Comparison of ENCODE assay signal across 1 cellular context in the genomic region with DNA sequence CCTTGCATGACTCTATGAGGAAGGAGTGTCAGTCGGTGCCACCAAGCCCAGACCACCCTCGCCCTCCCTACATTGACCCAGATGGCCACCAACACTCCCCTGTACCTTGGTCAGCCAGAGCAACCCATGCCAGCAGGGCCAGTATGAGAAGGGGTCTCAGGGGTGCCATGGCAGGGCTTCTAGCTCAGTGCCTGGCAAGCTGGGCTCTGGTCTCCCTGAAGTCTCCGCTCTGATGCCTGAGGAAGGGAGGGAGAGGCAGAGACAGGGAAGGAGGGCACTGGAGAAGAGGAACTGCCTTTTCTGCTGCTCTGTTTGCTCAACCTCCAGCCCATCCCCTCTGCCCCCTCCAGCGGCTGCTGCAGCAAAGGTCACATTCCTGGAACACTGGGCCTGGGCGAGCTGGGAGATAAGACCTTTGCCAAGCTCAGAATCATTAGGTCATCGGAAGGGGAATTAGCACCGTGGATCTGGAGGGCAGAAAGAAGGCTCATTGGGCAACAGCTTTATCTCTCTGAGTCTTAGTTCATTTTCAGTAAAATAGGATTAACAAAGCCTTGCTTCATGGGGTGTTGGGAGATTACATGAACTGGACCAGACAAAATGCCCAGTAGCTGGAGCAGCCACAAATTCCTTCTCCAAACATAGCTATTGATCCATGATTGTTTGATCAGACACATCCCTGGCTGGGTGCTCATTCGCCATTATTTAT.
A peak's percentile ranks its signal among the peaks of the same experiment; 100 is the strongest.
TF ChIP-seq lines count a peak whose summit lies in the region.

A gene with protein sequence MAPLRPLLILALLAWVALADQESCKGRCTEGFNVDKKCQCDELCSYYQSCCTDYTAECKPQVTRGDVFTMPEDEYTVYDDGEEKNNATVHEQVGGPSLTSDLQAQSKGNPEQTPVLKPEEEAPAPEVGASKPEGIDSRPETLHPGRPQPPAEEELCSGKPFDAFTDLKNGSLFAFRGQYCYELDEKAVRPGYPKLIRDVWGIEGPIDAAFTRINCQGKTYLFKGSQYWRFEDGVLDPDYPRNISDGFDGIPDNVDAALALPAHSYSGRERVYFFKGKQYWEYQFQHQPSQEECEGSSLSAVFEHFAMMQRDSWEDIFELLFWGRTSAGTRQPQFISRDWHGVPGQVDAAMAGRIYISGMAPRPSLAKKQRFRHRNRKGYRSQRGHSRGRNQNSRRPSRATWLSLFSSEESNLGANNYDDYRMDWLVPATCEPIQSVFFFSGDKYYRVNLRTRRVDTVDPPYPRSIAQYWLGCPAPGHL (minus strand): TSS at position 273 of the 709 bp plus-strand sequence. CDS start 104 bp downstream, at position 169.

TF ChIP-seq in K562, 482 proteins besides CTCF, POLR2A, EP300 and RAD21 (continued from another document and continues in another):
- TF ChIP-seq NFATC3 (IDR thresholded peaks at IDR 0.05) (no peak), GATA2 (CRISPR knock-in tag; IDR thresholded peaks at IDR 0.05) (peak; percentile 32; the same call in 1 of the 2 replicates), HOXB6 (CRISPR knock-in tag; IDR thresholded peaks at IDR 0.05; ENCODE audit: borderline replicate concordance) (no peak), ATF7 (IDR thresholded peaks at IDR 0.05) (peak; percentile 78), PHB2 (IDR thresholded peaks at IDR 0.05; ENCODE audit: low read depth) (no peak), MTA2 (IDR thresholded peaks at IDR 0.05; ENCODE audit: low read depth) (no peak), NR2F6 (CRISPR knock-in tag; IDR thresholded peaks at IDR 0.05) (no peak), SIN3B (IDR thresholded peaks at IDR 0.05; ENCODE audit: low read depth) (no peak), HNRNPL (IDR thresholded peaks at IDR 0.05; ENCODE audit: low read depth, low read length) (no peak), MIER1 (IDR thresholded peaks at IDR 0.05; ENCODE audit: low read depth) (no peak), CXXC5 (CRISPR knock-in tag; IDR thresholded peaks at IDR 0.05) (peak; percentile 31; the same call in 1 of the 2 replicates), ARHGAP35 (IDR thresholded peaks at IDR 0.05; ENCODE audit: partially characterized antibody) (no peak), KDM1A (IDR thresholded peaks at IDR 0.05) (0 out of 4 replicates have a peak, but pooled peaks of 1 of the 2 experiments have one; percentile 29), POLR2G (IDR thresholded peaks at IDR 0.05; ENCODE audit: low read depth, low read length) (no peak), NR2C1 (IDR thresholded peaks at IDR 0.05) (no peak), NR2C1 (tag; IDR thresholded peaks at IDR 0.05) (0 out of 2 replicates have a peak, but pooled peaks have one; percentile 55), PHF8 (IDR thresholded peaks at IDR 0.05; ENCODE audit: borderline replicate concordance, low read length) (no peak), NFIC (IDR thresholded peaks at IDR 0.05) (peak; percentile 45), ZNF57 (CRISPR knock-in tag; IDR thresholded peaks at IDR 0.05) (no peak), BRCA1 (IDR thresholded peaks at IDR 0.05) (no peak), BRCA1 (CRISPR knock-in tag; IDR thresholded peaks at IDR 0.05) (no peak), POLR2H (tag; IDR thresholded peaks at IDR 0.05; ENCODE audit: low read depth) (no peak), DDX20 (tag; IDR thresholded peaks at IDR 0.05; ENCODE audit: low read depth) (no peak)
- TF ChIP-seq, protein P1, sequence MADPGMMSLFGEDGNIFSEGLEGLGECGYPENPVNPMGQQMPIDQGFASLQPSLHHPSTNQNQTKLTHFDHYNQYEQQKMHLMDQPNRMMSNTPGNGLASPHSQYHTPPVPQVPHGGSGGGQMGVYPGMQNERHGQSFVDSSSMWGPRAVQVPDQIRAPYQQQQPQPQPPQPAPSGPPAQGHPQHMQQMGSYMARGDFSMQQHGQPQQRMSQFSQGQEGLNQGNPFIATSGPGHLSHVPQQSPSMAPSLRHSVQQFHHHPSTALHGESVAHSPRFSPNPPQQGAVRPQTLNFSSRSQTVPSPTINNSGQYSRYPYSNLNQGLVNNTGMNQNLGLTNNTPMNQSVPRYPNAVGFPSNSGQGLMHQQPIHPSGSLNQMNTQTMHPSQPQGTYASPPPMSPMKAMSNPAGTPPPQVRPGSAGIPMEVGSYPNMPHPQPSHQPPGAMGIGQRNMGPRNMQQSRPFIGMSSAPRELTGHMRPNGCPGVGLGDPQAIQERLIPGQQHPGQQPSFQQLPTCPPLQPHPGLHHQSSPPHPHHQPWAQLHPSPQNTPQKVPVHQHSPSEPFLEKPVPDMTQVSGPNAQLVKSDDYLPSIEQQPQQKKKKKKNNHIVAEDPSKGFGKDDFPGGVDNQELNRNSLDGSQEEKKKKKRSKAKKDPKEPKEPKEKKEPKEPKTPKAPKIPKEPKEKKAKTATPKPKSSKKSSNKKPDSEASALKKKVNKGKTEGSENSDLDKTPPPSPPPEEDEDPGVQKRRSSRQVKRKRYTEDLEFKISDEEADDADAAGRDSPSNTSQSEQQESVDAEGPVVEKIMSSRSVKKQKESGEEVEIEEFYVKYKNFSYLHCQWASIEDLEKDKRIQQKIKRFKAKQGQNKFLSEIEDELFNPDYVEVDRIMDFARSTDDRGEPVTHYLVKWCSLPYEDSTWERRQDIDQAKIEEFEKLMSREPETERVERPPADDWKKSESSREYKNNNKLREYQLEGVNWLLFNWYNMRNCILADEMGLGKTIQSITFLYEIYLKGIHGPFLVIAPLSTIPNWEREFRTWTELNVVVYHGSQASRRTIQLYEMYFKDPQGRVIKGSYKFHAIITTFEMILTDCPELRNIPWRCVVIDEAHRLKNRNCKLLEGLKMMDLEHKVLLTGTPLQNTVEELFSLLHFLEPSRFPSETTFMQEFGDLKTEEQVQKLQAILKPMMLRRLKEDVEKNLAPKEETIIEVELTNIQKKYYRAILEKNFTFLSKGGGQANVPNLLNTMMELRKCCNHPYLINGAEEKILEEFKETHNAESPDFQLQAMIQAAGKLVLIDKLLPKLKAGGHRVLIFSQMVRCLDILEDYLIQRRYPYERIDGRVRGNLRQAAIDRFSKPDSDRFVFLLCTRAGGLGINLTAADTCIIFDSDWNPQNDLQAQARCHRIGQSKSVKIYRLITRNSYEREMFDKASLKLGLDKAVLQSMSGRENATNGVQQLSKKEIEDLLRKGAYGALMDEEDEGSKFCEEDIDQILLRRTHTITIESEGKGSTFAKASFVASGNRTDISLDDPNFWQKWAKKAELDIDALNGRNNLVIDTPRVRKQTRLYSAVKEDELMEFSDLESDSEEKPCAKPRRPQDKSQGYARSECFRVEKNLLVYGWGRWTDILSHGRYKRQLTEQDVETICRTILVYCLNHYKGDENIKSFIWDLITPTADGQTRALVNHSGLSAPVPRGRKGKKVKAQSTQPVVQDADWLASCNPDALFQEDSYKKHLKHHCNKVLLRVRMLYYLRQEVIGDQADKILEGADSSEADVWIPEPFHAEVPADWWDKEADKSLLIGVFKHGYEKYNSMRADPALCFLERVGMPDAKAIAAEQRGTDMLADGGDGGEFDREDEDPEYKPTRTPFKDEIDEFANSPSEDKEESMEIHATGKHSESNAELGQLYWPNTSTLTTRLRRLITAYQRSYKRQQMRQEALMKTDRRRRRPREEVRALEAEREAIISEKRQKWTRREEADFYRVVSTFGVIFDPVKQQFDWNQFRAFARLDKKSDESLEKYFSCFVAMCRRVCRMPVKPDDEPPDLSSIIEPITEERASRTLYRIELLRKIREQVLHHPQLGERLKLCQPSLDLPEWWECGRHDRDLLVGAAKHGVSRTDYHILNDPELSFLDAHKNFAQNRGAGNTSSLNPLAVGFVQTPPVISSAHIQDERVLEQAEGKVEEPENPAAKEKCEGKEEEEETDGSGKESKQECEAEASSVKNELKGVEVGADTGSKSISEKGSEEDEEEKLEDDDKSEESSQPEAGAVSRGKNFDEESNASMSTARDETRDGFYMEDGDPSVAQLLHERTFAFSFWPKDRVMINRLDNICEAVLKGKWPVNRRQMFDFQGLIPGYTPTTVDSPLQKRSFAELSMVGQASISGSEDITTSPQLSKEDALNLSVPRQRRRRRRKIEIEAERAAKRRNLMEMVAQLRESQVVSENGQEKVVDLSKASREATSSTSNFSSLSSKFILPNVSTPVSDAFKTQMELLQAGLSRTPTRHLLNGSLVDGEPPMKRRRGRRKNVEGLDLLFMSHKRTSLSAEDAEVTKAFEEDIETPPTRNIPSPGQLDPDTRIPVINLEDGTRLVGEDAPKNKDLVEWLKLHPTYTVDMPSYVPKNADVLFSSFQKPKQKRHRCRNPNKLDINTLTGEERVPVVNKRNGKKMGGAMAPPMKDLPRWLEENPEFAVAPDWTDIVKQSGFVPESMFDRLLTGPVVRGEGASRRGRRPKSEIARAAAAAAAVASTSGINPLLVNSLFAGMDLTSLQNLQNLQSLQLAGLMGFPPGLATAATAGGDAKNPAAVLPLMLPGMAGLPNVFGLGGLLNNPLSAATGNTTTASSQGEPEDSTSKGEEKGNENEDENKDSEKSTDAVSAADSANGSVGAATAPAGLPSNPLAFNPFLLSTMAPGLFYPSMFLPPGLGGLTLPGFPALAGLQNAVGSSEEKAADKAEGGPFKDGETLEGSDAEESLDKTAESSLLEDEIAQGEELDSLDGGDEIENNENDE (IDR thresholded peaks at IDR 0.05; ENCODE audit: low read depth, low read length) = no peak
- TF ChIP-seq, protein P2, sequence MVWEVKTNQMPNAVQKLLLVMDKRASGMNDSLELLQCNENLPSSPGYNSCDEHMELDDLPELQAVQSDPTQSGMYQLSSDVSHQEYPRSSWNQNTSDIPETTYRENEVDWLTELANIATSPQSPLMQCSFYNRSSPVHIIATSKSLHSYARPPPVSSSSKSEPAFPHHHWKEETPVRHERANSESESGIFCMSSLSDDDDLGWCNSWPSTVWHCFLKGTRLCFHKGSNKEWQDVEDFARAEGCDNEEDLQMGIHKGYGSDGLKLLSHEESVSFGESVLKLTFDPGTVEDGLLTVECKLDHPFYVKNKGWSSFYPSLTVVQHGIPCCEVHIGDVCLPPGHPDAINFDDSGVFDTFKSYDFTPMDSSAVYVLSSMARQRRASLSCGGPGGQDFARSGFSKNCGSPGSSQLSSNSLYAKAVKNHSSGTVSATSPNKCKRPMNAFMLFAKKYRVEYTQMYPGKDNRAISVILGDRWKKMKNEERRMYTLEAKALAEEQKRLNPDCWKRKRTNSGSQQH (CRISPR knock-in tag; IDR thresholded peaks at IDR 0.05) = no peak
- TF ChIP-seq, protein P3, sequence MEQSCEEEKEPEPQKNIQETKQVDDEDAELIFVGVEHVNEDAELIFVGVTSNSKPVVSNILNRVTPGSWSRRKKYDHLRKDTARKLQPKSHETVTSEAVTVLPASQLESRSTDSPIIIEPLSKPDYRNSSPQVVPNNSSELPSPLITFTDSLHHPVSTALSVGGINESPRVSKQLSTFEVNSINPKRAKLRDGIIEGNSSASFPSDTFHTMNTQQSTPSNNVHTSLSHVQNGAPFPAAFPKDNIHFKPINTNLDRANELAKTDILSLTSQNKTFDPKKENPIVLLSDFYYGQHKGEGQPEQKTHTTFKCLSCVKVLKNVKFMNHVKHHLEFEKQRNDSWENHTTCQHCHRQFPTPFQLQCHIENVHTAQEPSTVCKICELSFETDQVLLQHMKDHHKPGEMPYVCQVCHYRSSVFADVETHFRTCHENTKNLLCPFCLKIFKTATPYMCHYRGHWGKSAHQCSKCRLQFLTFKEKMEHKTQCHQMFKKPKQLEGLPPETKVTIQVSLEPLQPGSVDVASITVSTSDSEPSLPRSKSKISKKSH (CRISPR knock-in tag; IDR thresholded peaks at IDR 0.05) = no peak
- TF ChIP-seq, protein P4, sequence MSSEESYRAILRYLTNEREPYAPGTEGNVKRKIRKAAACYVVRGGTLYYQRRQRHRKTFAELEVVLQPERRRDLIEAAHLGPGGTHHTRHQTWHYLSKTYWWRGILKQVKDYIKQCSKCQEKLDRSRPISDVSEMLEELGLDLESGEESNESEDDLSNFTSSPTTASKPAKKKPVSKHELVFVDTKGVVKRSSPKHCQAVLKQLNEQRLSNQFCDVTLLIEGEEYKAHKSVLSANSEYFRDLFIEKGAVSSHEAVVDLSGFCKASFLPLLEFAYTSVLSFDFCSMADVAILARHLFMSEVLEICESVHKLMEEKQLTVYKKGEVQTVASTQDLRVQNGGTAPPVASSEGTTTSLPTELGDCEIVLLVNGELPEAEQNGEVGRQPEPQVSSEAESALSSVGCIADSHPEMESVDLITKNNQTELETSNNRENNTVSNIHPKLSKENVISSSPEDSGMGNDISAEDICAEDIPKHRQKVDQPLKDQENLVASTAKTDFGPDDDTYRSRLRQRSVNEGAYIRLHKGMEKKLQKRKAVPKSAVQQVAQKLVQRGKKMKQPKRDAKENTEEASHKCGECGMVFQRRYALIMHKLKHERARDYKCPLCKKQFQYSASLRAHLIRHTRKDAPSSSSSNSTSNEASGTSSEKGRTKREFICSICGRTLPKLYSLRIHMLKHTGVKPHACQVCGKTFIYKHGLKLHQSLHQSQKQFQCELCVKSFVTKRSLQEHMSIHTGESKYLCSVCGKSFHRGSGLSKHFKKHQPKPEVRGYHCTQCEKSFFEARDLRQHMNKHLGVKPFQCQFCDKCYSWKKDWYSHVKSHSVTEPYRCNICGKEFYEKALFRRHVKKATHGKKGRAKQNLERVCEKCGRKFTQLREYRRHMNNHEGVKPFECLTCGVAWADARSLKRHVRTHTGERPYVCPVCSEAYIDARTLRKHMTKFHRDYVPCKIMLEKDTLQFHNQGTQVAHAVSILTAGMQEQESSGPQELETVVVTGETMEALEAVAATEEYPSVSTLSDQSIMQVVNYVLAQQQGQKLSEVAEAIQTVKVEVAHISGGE (CRISPR knock-in tag; IDR thresholded peaks at IDR 0.05) = no peak
- TF ChIP-seq, protein P5, sequence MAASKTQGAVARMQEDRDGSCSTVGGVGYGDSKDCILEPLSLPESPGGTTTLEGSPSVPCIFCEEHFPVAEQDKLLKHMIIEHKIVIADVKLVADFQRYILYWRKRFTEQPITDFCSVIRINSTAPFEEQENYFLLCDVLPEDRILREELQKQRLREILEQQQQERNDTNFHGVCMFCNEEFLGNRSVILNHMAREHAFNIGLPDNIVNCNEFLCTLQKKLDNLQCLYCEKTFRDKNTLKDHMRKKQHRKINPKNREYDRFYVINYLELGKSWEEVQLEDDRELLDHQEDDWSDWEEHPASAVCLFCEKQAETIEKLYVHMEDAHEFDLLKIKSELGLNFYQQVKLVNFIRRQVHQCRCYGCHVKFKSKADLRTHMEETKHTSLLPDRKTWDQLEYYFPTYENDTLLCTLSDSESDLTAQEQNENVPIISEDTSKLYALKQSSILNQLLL (CRISPR knock-in tag; IDR thresholded peaks at IDR 0.05; ENCODE audit: borderline replicate concordance) = no peak
- TF ChIP-seq, protein P6, sequence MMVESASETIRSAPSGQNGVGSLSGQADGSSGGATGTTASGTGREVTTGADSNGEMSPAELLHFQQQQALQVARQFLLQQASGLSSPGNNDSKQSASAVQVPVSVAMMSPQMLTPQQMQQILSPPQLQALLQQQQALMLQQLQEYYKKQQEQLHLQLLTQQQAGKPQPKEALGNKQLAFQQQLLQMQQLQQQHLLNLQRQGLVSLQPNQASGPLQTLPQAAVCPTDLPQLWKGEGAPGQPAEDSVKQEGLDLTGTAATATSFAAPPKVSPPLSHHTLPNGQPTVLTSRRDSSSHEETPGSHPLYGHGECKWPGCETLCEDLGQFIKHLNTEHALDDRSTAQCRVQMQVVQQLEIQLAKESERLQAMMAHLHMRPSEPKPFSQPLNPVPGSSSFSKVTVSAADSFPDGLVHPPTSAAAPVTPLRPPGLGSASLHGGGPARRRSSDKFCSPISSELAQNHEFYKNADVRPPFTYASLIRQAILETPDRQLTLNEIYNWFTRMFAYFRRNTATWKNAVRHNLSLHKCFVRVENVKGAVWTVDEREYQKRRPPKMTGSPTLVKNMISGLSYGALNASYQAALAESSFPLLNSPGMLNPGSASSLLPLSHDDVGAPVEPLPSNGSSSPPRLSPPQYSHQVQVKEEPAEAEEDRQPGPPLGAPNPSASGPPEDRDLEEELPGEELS (CRISPR knock-in tag; IDR thresholded peaks at IDR 0.05; ENCODE audit: borderline replicate concordance) = no peak
- TF ChIP-seq, protein P7, sequence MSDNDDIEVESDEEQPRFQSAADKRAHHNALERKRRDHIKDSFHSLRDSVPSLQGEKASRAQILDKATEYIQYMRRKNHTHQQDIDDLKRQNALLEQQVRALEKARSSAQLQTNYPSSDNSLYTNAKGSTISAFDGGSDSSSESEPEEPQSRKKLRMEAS (CRISPR knock-in tag; IDR thresholded peaks at IDR 0.05) = no peak
